In the genomic region with DNA sequence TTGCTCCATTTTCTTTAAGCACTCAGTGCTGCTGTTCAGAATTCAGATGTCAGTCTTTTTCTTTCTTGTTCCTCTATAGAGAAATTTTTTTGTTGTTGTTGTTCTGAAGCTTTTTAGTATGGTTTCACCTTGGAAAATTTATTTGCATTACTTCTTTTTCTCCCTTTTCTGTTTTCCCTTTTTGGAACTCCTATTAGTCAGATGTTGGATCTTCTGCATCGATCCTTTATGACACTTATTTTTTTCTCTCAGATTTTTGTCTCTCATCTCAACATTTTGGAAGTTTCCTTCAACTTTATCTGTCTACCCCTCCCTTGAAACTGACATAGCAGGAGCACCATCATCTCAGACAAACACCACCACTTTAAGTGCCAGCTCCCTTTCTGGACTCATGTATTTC, we compare ENCODE assay signal across 2 cellular contexts.
TF ChIP-seq lines count a peak whose summit lies in the region.

No MANE protein-coding gene starts in this region.

TF ChIP-seq in HEK293, 187 proteins besides CTCF, POLR2A, EP300 and RAD21 (continued from another document):
- no peak for TF ChIP-seq ZBTB49 (tag by site-specific recombination; IDR thresholded peaks at IDR 0.05; ENCODE audit: low read depth)
- no peak for TF ChIP-seq ZBTB1 (tag by site-specific recombination; IDR thresholded peaks at IDR 0.05)
- no peak for TF ChIP-seq ZNF654 (tag by site-specific recombination; IDR thresholded peaks at IDR 0.05; ENCODE audit: low read depth)
- no peak for TF ChIP-seq ZNF362 (tag by site-specific recombination; IDR thresholded peaks at IDR 0.05)
- TF ChIP-seq ZNF133 (tag by site-specific recombination; IDR thresholded peaks at IDR 0.05): peak; percentile 95

TF ChIP-seq in K562, 482 proteins besides CTCF, POLR2A, EP300 and RAD21 (continues in another document):
- TF ChIP-seq, protein P1, sequence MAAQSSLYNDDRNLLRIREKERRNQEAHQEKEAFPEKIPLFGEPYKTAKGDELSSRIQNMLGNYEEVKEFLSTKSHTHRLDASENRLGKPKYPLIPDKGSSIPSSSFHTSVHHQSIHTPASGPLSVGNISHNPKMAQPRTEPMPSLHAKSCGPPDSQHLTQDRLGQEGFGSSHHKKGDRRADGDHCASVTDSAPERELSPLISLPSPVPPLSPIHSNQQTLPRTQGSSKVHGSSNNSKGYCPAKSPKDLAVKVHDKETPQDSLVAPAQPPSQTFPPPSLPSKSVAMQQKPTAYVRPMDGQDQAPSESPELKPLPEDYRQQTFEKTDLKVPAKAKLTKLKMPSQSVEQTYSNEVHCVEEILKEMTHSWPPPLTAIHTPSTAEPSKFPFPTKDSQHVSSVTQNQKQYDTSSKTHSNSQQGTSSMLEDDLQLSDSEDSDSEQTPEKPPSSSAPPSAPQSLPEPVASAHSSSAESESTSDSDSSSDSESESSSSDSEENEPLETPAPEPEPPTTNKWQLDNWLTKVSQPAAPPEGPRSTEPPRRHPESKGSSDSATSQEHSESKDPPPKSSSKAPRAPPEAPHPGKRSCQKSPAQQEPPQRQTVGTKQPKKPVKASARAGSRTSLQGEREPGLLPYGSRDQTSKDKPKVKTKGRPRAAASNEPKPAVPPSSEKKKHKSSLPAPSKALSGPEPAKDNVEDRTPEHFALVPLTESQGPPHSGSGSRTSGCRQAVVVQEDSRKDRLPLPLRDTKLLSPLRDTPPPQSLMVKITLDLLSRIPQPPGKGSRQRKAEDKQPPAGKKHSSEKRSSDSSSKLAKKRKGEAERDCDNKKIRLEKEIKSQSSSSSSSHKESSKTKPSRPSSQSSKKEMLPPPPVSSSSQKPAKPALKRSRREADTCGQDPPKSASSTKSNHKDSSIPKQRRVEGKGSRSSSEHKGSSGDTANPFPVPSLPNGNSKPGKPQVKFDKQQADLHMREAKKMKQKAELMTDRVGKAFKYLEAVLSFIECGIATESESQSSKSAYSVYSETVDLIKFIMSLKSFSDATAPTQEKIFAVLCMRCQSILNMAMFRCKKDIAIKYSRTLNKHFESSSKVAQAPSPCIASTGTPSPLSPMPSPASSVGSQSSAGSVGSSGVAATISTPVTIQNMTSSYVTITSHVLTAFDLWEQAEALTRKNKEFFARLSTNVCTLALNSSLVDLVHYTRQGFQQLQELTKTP (IDR thresholded peaks at IDR 0.05; ENCODE audit: low read depth in 1 of 2, partially characterized antibody in 2 of 2): no peak
- TF ChIP-seq SMARCA4 (IDR thresholded peaks at IDR 0.05): no peak
- no peak for TF ChIP-seq FOXO4 (CRISPR knock-in tag; IDR thresholded peaks at IDR 0.05)
- no peak for TF ChIP-seq MCM3 (IDR thresholded peaks at IDR 0.05)
- 0 out of 4 replicates have a peak, but pooled peaks of 1 of the 2 experiments have one; percentile 30 for TF ChIP-seq TRIM24 (IDR thresholded peaks at IDR 0.05)
- no peak for TF ChIP-seq RAD51 (IDR thresholded peaks at IDR 0.05; ENCODE audit: borderline replicate concordance, low read depth)
- TF ChIP-seq, protein P2, sequence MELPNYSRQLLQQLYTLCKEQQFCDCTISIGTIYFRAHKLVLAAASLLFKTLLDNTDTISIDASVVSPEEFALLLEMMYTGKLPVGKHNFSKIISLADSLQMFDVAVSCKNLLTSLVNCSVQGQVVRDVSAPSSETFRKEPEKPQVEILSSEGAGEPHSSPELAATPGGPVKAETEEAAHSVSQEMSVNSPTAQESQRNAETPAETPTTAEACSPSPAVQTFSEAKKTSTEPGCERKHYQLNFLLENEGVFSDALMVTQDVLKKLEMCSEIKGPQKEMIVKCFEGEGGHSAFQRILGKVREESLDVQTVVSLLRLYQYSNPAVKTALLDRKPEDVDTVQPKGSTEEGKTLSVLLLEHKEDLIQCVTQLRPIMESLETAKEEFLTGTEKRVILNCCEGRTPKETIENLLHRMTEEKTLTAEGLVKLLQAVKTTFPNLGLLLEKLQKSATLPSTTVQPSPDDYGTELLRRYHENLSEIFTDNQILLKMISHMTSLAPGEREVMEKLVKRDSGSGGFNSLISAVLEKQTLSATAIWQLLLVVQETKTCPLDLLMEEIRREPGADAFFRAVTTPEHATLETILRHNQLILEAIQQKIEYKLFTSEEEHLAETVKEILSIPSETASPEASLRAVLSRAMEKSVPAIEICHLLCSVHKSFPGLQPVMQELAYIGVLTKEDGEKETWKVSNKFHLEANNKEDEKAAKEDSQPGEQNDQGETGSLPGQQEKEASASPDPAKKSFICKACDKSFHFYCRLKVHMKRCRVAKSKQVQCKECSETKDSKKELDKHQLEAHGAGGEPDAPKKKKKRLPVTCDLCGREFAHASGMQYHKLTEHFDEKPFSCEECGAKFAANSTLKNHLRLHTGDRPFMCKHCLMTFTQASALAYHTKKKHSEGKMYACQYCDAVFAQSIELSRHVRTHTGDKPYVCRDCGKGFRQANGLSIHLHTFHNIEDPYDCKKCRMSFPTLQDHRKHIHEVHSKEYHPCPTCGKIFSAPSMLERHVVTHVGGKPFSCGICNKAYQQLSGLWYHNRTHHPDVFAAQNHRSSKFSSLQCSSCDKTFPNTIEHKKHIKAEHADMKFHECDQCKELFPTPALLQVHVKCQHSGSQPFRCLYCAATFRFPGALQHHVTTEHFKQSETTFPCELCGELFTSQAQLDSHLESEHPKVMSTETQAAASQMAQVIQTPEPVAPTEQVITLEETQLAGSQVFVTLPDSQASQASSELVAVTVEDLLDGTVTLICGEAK (IDR thresholded peaks at IDR 0.05): no peak
- TF ChIP-seq, protein P2 (CRISPR knock-in tag; IDR thresholded peaks at IDR 0.05): no peak
- TF ChIP-seq ZNF561 (CRISPR knock-in tag; conservative IDR thresholded peaks at IDR 0.05): no peak
- TF ChIP-seq, protein P3, sequence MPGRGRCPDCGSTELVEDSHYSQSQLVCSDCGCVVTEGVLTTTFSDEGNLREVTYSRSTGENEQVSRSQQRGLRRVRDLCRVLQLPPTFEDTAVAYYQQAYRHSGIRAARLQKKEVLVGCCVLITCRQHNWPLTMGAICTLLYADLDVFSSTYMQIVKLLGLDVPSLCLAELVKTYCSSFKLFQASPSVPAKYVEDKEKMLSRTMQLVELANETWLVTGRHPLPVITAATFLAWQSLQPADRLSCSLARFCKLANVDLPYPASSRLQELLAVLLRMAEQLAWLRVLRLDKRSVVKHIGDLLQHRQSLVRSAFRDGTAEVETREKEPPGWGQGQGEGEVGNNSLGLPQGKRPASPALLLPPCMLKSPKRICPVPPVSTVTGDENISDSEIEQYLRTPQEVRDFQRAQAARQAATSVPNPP (IDR thresholded peaks at IDR 0.05; ENCODE audit: borderline replicate concordance, insufficient read depth, insufficient read length): no peak
- no peak for TF ChIP-seq RREB1 (CRISPR knock-in tag; IDR thresholded peaks at IDR 0.05)
- TF ChIP-seq BCOR (IDR thresholded peaks at IDR 0.05): no peak
- no peak for TF ChIP-seq NRF1 (conservative IDR thresholded peaks at IDR 0.05 in 1 of 2, IDR thresholded peaks at IDR 0.05 in 1 of 2)
- TF ChIP-seq TRIM28 (IDR thresholded peaks at IDR 0.05): peak; percentile 67; the same call in 1 of the 2 replicates
- TF ChIP-seq HOXB6 (CRISPR knock-in tag; IDR thresholded peaks at IDR 0.05; ENCODE audit: borderline replicate concordance): no peak
- TF ChIP-seq CBFA2T3 (IDR thresholded peaks at IDR 0.05): peak; percentile 27; the same call in 1 of the 2 replicates
- no peak for TF ChIP-seq PHF20 (IDR thresholded peaks at IDR 0.05; ENCODE audit: partially characterized antibody)
- TF ChIP-seq EZH2 (IDR thresholded peaks at IDR 0.05; ENCODE audit: borderline replicate concordance, low read depth, low read length): no peak
- no peak for TF ChIP-seq RFX5 (IDR thresholded peaks at IDR 0.05; ENCODE audit: low read depth, low read length)
- TF ChIP-seq MCM5 (IDR thresholded peaks at IDR 0.05; ENCODE audit: low read depth): no peak
- no peak for TF ChIP-seq HDAC2 (IDR thresholded peaks at IDR 0.05)
- no peak for TF ChIP-seq ZBTB33 (CRISPR knock-in tag; IDR thresholded peaks at IDR 0.05)
- no peak for TF ChIP-seq ARHGAP35 (IDR thresholded peaks at IDR 0.05; ENCODE audit: partially characterized antibody)
- no peak for TF ChIP-seq CCAR2 (IDR thresholded peaks at IDR 0.05; ENCODE audit: low read depth, low read length)
- TF ChIP-seq ZNF41 (CRISPR knock-in tag; conservative IDR thresholded peaks at IDR 0.05): no peak
- TF ChIP-seq NFE2 (IDR thresholded peaks at IDR 0.05; ENCODE audit: low read depth): no peak
- no peak for TF ChIP-seq RBM39 (optimal IDR thresholded peaks at IDR 0.05; ENCODE audit: low read depth, low read length)
- no peak for TF ChIP-seq ZNF347 (CRISPR knock-in tag; IDR thresholded peaks at IDR 0.05; ENCODE audit: low read depth)
